ENCODE assay signal across 21 cellular contexts in genomic region chr12:44367916-44368315, GRCh38.
"Had no signal": no experiment of that assay in that cellular context is flagged by ENCODE, and none has a peak within 500 bp of the region (broad histone marks: within the 10 kb centered on the region; RNA-seq: fewer than 3 reads in every experiment).

No MANE protein-coding gene starts in this region.

- ATAC-seq: esophagus mucosa, gastrocnemius medialis, heart left ventricle, left cardiac atrium, left lung, left ventricle myocardium superior, lower lobe of right lung, mucosa of descending colon had no signal

- H3K9me3 Mint-ChIP-seq: mesothelial cell of epicardium had no signal

- H3K4me1 ChIP-seq: esophagus squamous epithelium, gastrocnemius medialis, heart left ventricle, left lung, lower lobe of right lung had no signal

- H3K27ac Mint-ChIP-seq: mesothelial cell of epicardium had no signal

- H3K4me3 ChIP-seq: coronary artery, dorsolateral prefrontal cortex, esophagus squamous epithelium, gastrocnemius medialis, heart left ventricle, left lung, lower lobe of right lung, mucosa of descending colon had no signal

- H3K36me3 ChIP-seq: esophagus squamous epithelium, gastrocnemius medialis, heart left ventricle, left lung, lower lobe of right lung had no signal

- H3K9me3 ChIP-seq: esophagus squamous epithelium, gastrocnemius medialis, heart left ventricle, left lung, lower lobe of right lung, mucosa of descending colon had no signal

- H3K36me3 Mint-ChIP-seq: mesothelial cell of epicardium had no signal

- H3K27ac ChIP-seq: coronary artery, dorsolateral prefrontal cortex, epithelial cell of prostate, esophagus squamous epithelium, gastrocnemius medialis, heart left ventricle, left lung, lower lobe of right lung had no signal

- H3K4me3 Mint-ChIP-seq: mesothelial cell of epicardium had no signal

- H3K27me3 ChIP-seq: dorsolateral prefrontal cortex, esophagus squamous epithelium, gastrocnemius medialis, heart left ventricle, left lung had no signal

- DNase-seq: dermis blood vessel endothelial cell; dorsolateral prefrontal cortex; effector CD4-positive, alpha-beta T cell; effector memory CD4-positive, alpha-beta T cell; erythroblast; esophagus squamous epithelium; foreskin melanocyte; gastrocnemius medialis; glutamatergic neuron; heart left ventricle; hippocampal formation; left cardiac atrium; left lung; left ventricle myocardium superior; lower lobe of right lung; mesenchymal stem cell; mucosa of descending colon had no signal
